In the genomic region with DNA sequence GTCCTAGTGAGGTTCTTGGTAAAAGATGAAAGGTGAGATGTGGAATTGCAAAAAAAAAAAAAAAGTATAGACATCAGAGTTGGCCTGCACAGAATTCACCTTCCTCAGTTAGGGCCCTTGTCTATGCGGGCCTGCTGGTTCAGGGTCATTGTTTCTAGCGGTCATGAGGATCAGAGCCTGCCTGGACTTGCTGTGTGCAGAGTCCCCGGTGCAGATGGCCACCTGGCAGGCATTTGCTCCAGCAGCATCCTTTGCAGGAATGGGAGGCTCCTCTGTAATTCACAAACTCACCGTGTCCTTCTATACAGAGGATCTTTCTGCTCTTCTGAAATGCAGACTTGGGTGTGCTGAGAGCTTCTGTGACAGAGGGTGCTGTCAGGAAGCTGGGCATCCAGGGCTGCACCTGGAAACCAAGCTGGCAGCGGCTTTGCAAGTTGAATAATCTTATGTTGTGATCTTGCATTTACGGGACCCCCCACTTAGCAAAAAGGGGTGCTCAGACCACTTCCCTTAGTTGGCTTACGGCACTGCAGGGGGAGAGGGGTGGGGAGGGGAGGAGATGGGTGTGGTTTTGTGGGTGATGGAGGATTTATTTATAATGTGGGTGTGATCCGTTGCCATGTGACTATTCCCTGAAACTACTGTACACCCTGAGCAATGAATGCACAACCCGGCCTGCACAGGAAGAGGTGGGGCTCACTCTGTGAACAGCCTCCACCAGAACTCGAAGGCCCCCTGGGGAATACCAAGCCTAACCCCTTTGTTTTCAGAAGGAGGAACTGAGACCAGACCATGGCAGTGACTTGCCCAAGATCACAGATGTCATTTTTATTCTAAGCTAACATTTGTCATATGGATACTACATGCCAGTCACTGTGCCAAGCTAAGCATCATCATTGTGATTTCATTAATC, we compare ENCODE assay signal across 9 cellular contexts.
DNase-seq lines count a peak whose midpoint lies in the region; ATAC-seq and TF ChIP-seq lines count a peak whose summit lies in the region.
"Had no signal": no experiment of that assay in that cellular context is flagged by ENCODE, and none has a peak within 500 bp of the region (broad histone marks: within the 10 kb centered on the region; RNA-seq: fewer than 3 reads in every experiment).

No MANE protein-coding gene starts in this region.

- peak overlapping the region; percentile 87 for H3K27ac Mint-ChIP-seq in activated naive CD8-positive, alpha-beta T cell

- no peaks in the 10 kb centered on the region for H3K9me3 ChIP-seq in BE2C

- H3K27me3 Mint-ChIP-seq in activated naive CD8-positive, alpha-beta T cell: no peaks in the 10 kb centered on the region

- DNase-seq in BE2C: peak; percentile 11
- peak; percentile 81 for DNase-seq in GM19238 (ENCODE audit: insufficient read length, low spot score)
- DNase-seq in SK-MEL-5 (ENCODE audit: low read depth, low spot score): peak; percentile 62
- peak; percentile 23 for DNase-seq in stimulated activated CD8-positive, alpha-beta memory T cell treated with anti-CD3 and anti-CD28 coated beads, Interleukin-12 subunit alpha, Interleukin-12 subunit beta, amount 100 ng/mL, for 4 hours (ENCODE audit: low read depth)
- no peak for DNase-seq in erythroblast (lab: John Stamatoyannopoulos, UW)
- no peak for DNase-seq in Ammon's horn (ENCODE audit: low spot score)

- peak; percentile 96 for ATAC-seq in HG03159 (IDR thresholded peaks at IDR 0.05; ENCODE audit: unreplicated experiment)

- no peaks in the 10 kb centered on the region for H3K36me3 ChIP-seq in BE2C

- no peak for TF ChIP-seq CTCF in BE2C (IDR thresholded peaks at IDR 0.05; ENCODE audit: low read depth, low read length)

- no peak for TF ChIP-seq POLR2A in erythroblast (IDR thresholded peaks at IDR 0.05; ENCODE audit: low read length)

- H3K4me1 Mint-ChIP-seq in activated naive CD8-positive, alpha-beta T cell (ENCODE audit: low read depth): peaks cover 59% of the 10 kb centered on the region

- no peaks in the 10 kb centered on the region for H3K36me3 Mint-ChIP-seq in activated naive CD8-positive, alpha-beta T cell
- H3K36me3 Mint-ChIP-seq: brain had no signal

- no peak overlapping the region for H3K4me3 ChIP-seq in BE2C (ENCODE audit: low read depth, low read length)

- in situ Hi-C loops in SK-MEL-5 (cut with HindIII; ENCODE audit: low pct_unique_long_range_greater_than_20kb, low sequenced_read_pairs): no loop called here

- no peaks in the 10 kb centered on the region for H3K27me3 ChIP-seq in BE2C

- H3K4me1 ChIP-seq in BE2C: no peaks in the 10 kb centered on the region

- H3K9me3 Mint-ChIP-seq in activated naive CD8-positive, alpha-beta T cell (ENCODE audit: low read depth): no peaks in the 10 kb centered on the region
- H3K9me3 Mint-ChIP-seq: brain had no signal

- peak overlapping the region; percentile 53 for H3K4me3 Mint-ChIP-seq in activated naive CD8-positive, alpha-beta T cell
- H3K4me3 Mint-ChIP-seq: brain had no signal

Comparison
In these comparisons a context has a peak if more than half of its experiments do, and no peak if none do; other contexts are left out.
1. DNase-seq: peak in BE2C (single experiment), GM19238 (single experiment), SK-MEL-5 (single experiment) and stimulated activated CD8-positive, alpha-beta memory T cell treated with anti-CD3 and anti-CD28 coated beads, Interleukin-12 subunit alpha, Interleukin-12 subunit beta, amount 100 ng/mL, for 4 hours (single experiment); none in erythroblast (0 of 2) and Ammon's horn (single experiment).